ENCODE assay signal across 11 cellular contexts in genomic region chr12:132284071-132284492, GRCh38. TPM values are rescaled to one million over a fixed set of nuclear protein-coding genes. Genes with fewer than 3 reads are reported as not detected.
DNase-seq lines count a peak whose midpoint lies in the region; ATAC-seq, FAIRE-seq and TF ChIP-seq lines count a peak whose summit lies in the region.
"Had no signal": no experiment of that assay in that cellular context is flagged by ENCODE, and none has a peak within 500 bp of the region (broad histone marks: within the 10 kb centered on the region; RNA-seq: fewer than 3 reads in every experiment).

No MANE protein-coding gene starts in this region.

- no peak for ATAC-seq in HG02678 (IDR thresholded peaks at IDR 0.05; ENCODE audit: unreplicated experiment)

- TF ChIP-seq POLR2A in GM12891 (IDR thresholded peaks at IDR 0.05; ENCODE audit: low read depth, low read length): no peak

- FAIRE-seq in GM12891 (lab: Jason Lieb, UNC) (peak; percentile 13), GM19239 (lab: Jason Lieb, UNC) (no peak)

- in situ Hi-C loops in ACHN (cut with HindIII; ENCODE audit: low pct_ligation_motif_present, low pct_unique_long_range_greater_than_20kb, low sequenced_read_pairs): no loop called here

- DNase-seq in ACHN: peak; percentile 73
- no peak for DNase-seq in GM12891 (ENCODE audit: insufficient read length, low spot score)
- DNase-seq in UCSD-AML1 (lab: John Stamatoyannopoulos, UW; ENCODE audit: unreplicated experiment): peak; percentile 28
- peak; percentile 40 for DNase-seq in inferior parietal cortex (ENCODE audit: extremely low spot score)
- DNase-seq in NCI-H1930 (lab: John Stamatoyannopoulos, UW): no peak
- DNase-seq in activated effector memory CD4-positive, alpha-beta T cell treated with Interleukin-2 at 50 U/mL for 16 hours: no peak
- DNase-seq in GM19239 (ENCODE audit: insufficient read length, low spot score): no peak
- DNase-seq: activated naive CD4-positive, alpha-beta T cell treated with Interleukin-2 at 50 U/mL for 16 hours; foreskin melanocyte; NCI-H2107 had no signal

TF ChIP-seq in GM12891, 5 proteins besides CTCF, POLR2A, EP300 and RAD21:
- TF ChIP-seq TAF1 (IDR thresholded peaks at IDR 0.05; ENCODE audit: low read depth, low read length) (no peak), POLR2AphosphoS5 (IDR thresholded peaks at IDR 0.05; ENCODE audit: low read depth, low read length) (no peak), SPI1 (IDR thresholded peaks at IDR 0.05; ENCODE audit: low read depth, low read length) (no peak), POU2F2 (IDR thresholded peaks at IDR 0.05; ENCODE audit: low read depth, low read length) (no peak), PAX5 (IDR thresholded peaks at IDR 0.05; ENCODE audit: insufficient read depth, low read length, severe bottlenecking) (no peak)
TF ChIP-seq in GM12891: peak in this region for 0.

RNA-seq across cellular contexts. Expression of gene GALNT9, which starts 45.3 kb away (rescaled TPM):
- polyA plus RNA-seq in GM12891 (2012; ENCODE audit: low read depth, missing spikeins): 0.09 TPM

Comparison
In these comparisons a context has a peak if more than half of its experiments do, and no peak if none do; other contexts are left out.
1. DNase-seq: peak in ACHN (single experiment), UCSD-AML1 (single experiment) and inferior parietal cortex (single experiment); none in GM12891 (single experiment), NCI-H1930 (0 of 2), activated effector memory CD4-positive, alpha-beta T cell treated with Interleukin-2 at 50 U/mL for 16 hours (single experiment) and GM19239 (single experiment).